ENCODE assay signal across 9 cellular contexts in the genomic region with DNA sequence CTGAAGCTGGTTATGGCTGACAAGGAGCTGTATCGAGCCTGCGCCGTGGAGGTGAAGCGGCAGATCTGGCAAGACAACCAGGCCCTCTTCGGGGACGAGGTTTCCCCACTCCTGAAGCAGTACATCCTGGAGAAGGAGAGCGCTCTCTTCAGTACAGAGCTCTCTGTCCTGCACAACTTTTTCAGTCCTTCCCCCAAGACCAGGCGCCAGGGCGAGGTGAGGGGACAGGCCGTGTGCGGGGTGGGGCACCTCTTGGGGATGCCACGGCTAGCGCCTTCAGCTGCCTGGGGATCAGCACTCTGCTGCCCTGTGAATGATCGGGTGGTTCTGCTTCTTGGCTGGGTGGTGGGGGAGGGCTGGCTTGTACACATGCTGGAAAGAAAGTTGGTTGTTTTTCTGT. TPM values are rescaled to one million over a fixed set of nuclear protein-coding genes. Genes with fewer than 3 reads are reported as not detected.
DNase-seq lines count a peak whose midpoint lies in the region; ATAC-seq and TF ChIP-seq lines count a peak whose summit lies in the region.
"Had no signal": no experiment of that assay in that cellular context is flagged by ENCODE, and none has a peak within 500 bp of the region (broad histone marks: within the 10 kb centered on the region; RNA-seq: fewer than 3 reads in every experiment).

No MANE protein-coding gene starts in this region.

- H3K4me1 Mint-ChIP-seq in CD4-positive, alpha-beta memory T cell, result peaks cover 2 to 29% (median 10%) of the 10 kb centered on the region in 4 donors
- H3K4me1 Mint-ChIP-seq in natural killer cell treated with Interleukin-12 subunit alpha and Interleukin-12 subunit beta and Interleukin-15 and Interleukin-18, amount 100 ng/mL, for 72 hours (ENCODE audit: low read depth in 2 of 2), result peaks cover 5 to 13% of the 10 kb centered on the region in 2 donors

- peaks cover 0 to 3% (median 0%) of the 10 kb centered on the region in 8 donors for H3K9me3 Mint-ChIP-seq in CD4-positive, alpha-beta memory T cell
- H3K9me3 Mint-ChIP-seq in natural killer cell treated with Interleukin-12 subunit alpha and Interleukin-12 subunit beta and Interleukin-15 and Interleukin-18, amount 100 ng/mL, for 72 hours, result no peaks in the 10 kb centered on the region

- H3K27ac ChIP-seq in CD4-positive, alpha-beta memory T cell (ENCODE audit: low read depth, low read length), result no peak overlapping the region
- H3K27ac ChIP-seq in prostate gland (no peak overlapping the region), WERI-Rb-1 (no peak overlapping the region)

- in situ Hi-C loops in astrocyte of the cerebellum (cut with HindIII; ENCODE audit: low sequenced_read_pairs), result no loop called here

- no peak for DNase-seq in CD4-positive, alpha-beta memory T cell
- DNase-seq in LNCaP clone FGC (ENCODE audit: low read depth) (no peak), astrocyte of the cerebellum (ENCODE audit: low read depth) (no peak), NCI-H1436 (lab: John Stamatoyannopoulos, UW) (no peak), prostate gland (ENCODE audit: low spot score) (no peak), NCI-H1417 treated with DMSO at 0.1 percent for 48 hours (lab: John Stamatoyannopoulos, UW) (no peak), WERI-Rb-1 (no peak)
- no peak for DNase-seq in natural killer cell treated with Interleukin-12 subunit alpha and Interleukin-12 subunit beta and Interleukin-15 and Interleukin-18, amount 100 ng/mL, for 72 hours (ENCODE audit: low spot score)
- DNase-seq: NCI-H187 treated with DMSO at 0.1 percent for 48 hours had no signal

- peaks cover 8% of the 10 kb centered on the region for H3K36me3 ChIP-seq in CD4-positive, alpha-beta memory T cell (ENCODE audit: insufficient read depth, low read length)
- no peaks in the 10 kb centered on the region for H3K36me3 ChIP-seq in prostate gland
- peaks cover 3% of the 10 kb centered on the region; the same call in 1 of the 2 replicates for H3K36me3 ChIP-seq in WERI-Rb-1

- TF ChIP-seq CTCF in LNCaP clone FGC (IDR thresholded peaks at IDR 0.05; ENCODE audit: control insufficient read depth, extremely low read depth, insufficient read depth) (no peak), astrocyte of the cerebellum (IDR thresholded peaks at IDR 0.05; ENCODE audit: low read depth, low read length, missing control alignments) (no peak), prostate gland (IDR thresholded peaks at IDR 0.05) (no peak), WERI-Rb-1 (IDR thresholded peaks at IDR 0.05; ENCODE audit: low read depth, low read length) (no peak)

- peaks cover 25% of the 10 kb centered on the region for H3K4me1 ChIP-seq in CD4-positive, alpha-beta memory T cell (ENCODE audit: insufficient read depth, low read length)
- peaks cover 12% of the 10 kb centered on the region for H3K4me1 ChIP-seq in prostate gland (replicated peaks)

- intact Hi-C loops in CD4-positive, alpha-beta memory T cell (cut with micrococcal nuclease), result no loop called here
- intact Hi-C loops in prostate gland (cut with DNase I), result no loop called here

- H3K9me3 ChIP-seq in CD4-positive, alpha-beta memory T cell (ENCODE audit: control insufficient read depth in 1 of 2, low read length in 2 of 2), result no peaks in the 10 kb centered on the region
- no peaks in the 10 kb centered on the region for H3K9me3 ChIP-seq in prostate gland
- no peaks in the 10 kb centered on the region for H3K9me3 ChIP-seq in WERI-Rb-1 (ENCODE audit: severe bottlenecking)

- H3K27ac Mint-ChIP-seq in CD4-positive, alpha-beta memory T cell, result peak overlapping the region in 3 of 7 donors; percentile 21 to 71 (median 70)
- no peak overlapping the region for H3K27ac Mint-ChIP-seq in natural killer cell treated with Interleukin-12 subunit alpha and Interleukin-12 subunit beta and Interleukin-15 and Interleukin-18, amount 100 ng/mL, for 72 hours

- peak overlapping the region; percentile 88 to 94 (median 92) for H3K4me3 Mint-ChIP-seq in CD4-positive, alpha-beta memory T cell
- peak overlapping the region; percentile 15 for H3K4me3 Mint-ChIP-seq in natural killer cell treated with Interleukin-12 subunit alpha and Interleukin-12 subunit beta and Interleukin-15 and Interleukin-18, amount 100 ng/mL, for 72 hours

- no peaks in the 10 kb centered on the region for H3K27me3 ChIP-seq in CD4-positive, alpha-beta memory T cell (ENCODE audit: insufficient read depth, low read length)
- no peaks in the 10 kb centered on the region for H3K27me3 ChIP-seq in prostate gland (replicated peaks; ENCODE audit: insufficient read depth)
- H3K27me3 ChIP-seq in WERI-Rb-1 (ENCODE audit: insufficient read depth, low read depth, severe bottlenecking), result no peaks in the 10 kb centered on the region

- no peak for TF ChIP-seq POLR2A in prostate gland (IDR thresholded peaks at IDR 0.05)

- no peak overlapping the region for H3K4me3 ChIP-seq in CD4-positive, alpha-beta memory T cell (ENCODE audit: low read length in 2 of 2)
- peak overlapping the region; percentile 98 for H3K4me3 ChIP-seq in LNCaP clone FGC (ENCODE audit: low read depth, low read length)
- peak overlapping the region; percentile 95 for H3K4me3 ChIP-seq in astrocyte of the cerebellum (ENCODE audit: low read depth, low read length)
- no peak overlapping the region for H3K4me3 ChIP-seq in prostate gland
- H3K4me3 ChIP-seq in WERI-Rb-1 (ENCODE audit: low read depth, low read length), result no peak overlapping the region

- WGBS in prostate gland, result 92% methylated on average over 14 of the region's 14 CpGs

- H3K27me3 Mint-ChIP-seq in CD4-positive, alpha-beta memory T cell, result no peaks in the 10 kb centered on the region
- no peaks in the 10 kb centered on the region for H3K27me3 Mint-ChIP-seq in natural killer cell treated with Interleukin-12 subunit alpha and Interleukin-12 subunit beta and Interleukin-15 and Interleukin-18, amount 100 ng/mL, for 72 hours

- peaks cover 7 to 9% of the 10 kb centered on the region in 2 donors for H3K36me3 Mint-ChIP-seq in CD4-positive, alpha-beta memory T cell
- H3K36me3 Mint-ChIP-seq in natural killer cell treated with Interleukin-12 subunit alpha and Interleukin-12 subunit beta and Interleukin-15 and Interleukin-18, amount 100 ng/mL, for 72 hours, result peaks cover 5% of the 10 kb centered on the region

- ATAC-seq in natural killer cell treated with Interleukin-12 subunit alpha and Interleukin-12 subunit beta and Interleukin-15 and Interleukin-18, amount 100 ng/mL, for 72 hours, result no peak

- POLR2A ChIA-PET in CD4-positive, alpha-beta memory T cell (lab: Charles Lee; ENCODE audit: partially characterized antibody), result interaction anchor here (1.0 to 10.6 kb wide), 9 partner anchors 16 to 449 kb away, joined by 3 to 260 read pairs (median 6); a partner anchor contains a TSS

- CTCF ChIA-PET in CD4-positive, alpha-beta memory T cell (lab: Charles Lee; ENCODE audit: partially characterized antibody), result interaction anchor here (0.9 to 2.5 kb wide), 3 partner anchors 16 to 45 kb away, joined by 3 to 14 read pairs (median 9); a partner anchor contains a TSS

RNA-seq across cellular contexts. Expression of a gene that starts 1.7 kb away (rescaled TPM):
- total RNA-seq in CD4-positive, alpha-beta memory T cell, result 10 to 100 TPM; 44.3 to 44.9 TPM
- 10 to 100 TPM; 28.3 to 28.7 TPM for polyA plus RNA-seq in CD4-positive, alpha-beta memory T cell
- 10 to 100 TPM; 58.8 to 90.3 TPM for total RNA-seq in natural killer cell treated with Interleukin-12 subunit alpha and Interleukin-12 subunit beta and Interleukin-15 and Interleukin-18, amount 100 ng/mL, for 72 hours
- 10 to 100 TPM; 44.9 to 82.1 TPM for total RNA-seq in prostate gland

RNA-seq across cellular contexts. Expression of a gene that starts 5.8 kb away (rescaled TPM):
- total RNA-seq in CD4-positive, alpha-beta memory T cell, result not detected
- not detected for polyA plus RNA-seq in CD4-positive, alpha-beta memory T cell
- total RNA-seq in natural killer cell treated with Interleukin-12 subunit alpha and Interleukin-12 subunit beta and Interleukin-15 and Interleukin-18, amount 100 ng/mL, for 72 hours, result not detected
- total RNA-seq in prostate gland, result 1 to 10 TPM in 1 of 2 donors, not detected in 1; 4.2 TPM

RNA-seq across cellular contexts. Expression of a gene that starts 15.8 kb away (rescaled TPM):
- 100 to 1,000 TPM in 1 of 2 experiments, 10 to 100 TPM in 1; 99.8 to 103 TPM for total RNA-seq in CD4-positive, alpha-beta memory T cell
- 10 to 100 TPM; 53.1 to 64.1 TPM for polyA plus RNA-seq in CD4-positive, alpha-beta memory T cell
- total RNA-seq in natural killer cell treated with Interleukin-12 subunit alpha and Interleukin-12 subunit beta and Interleukin-15 and Interleukin-18, amount 100 ng/mL, for 72 hours, result 100 to 1,000 TPM; 332 to 432 TPM
- total RNA-seq in prostate gland, result 100 to 1,000 TPM; 279 to 484 TPM

RNA-seq across cellular contexts. Expression of a gene that starts 20.7 kb away (rescaled TPM):
- 1 to 10 TPM; 2.1 TPM for total RNA-seq in CD4-positive, alpha-beta memory T cell
- under 1 TPM; 0.46 to 0.78 TPM for polyA plus RNA-seq in CD4-positive, alpha-beta memory T cell
- total RNA-seq in natural killer cell treated with Interleukin-12 subunit alpha and Interleukin-12 subunit beta and Interleukin-15 and Interleukin-18, amount 100 ng/mL, for 72 hours, result 10 to 100 TPM; 31.1 to 38.4 TPM
- total RNA-seq in prostate gland, result 1 to 10 TPM; 1.6 to 7.3 TPM

RNA-seq across cellular contexts. Expression of a gene that starts 26.1 kb away (rescaled TPM):
- not detected for total RNA-seq in CD4-positive, alpha-beta memory T cell
- not detected for polyA plus RNA-seq in CD4-positive, alpha-beta memory T cell
- total RNA-seq in natural killer cell treated with Interleukin-12 subunit alpha and Interleukin-12 subunit beta and Interleukin-15 and Interleukin-18, amount 100 ng/mL, for 72 hours, result not detected
- under 1 TPM in 1 of 2 donors, not detected in 1; 0.57 TPM for total RNA-seq in prostate gland

Comparison
In these comparisons a context has a peak if more than half of its experiments do, and no peak if none do; other contexts are left out.
1. H3K4me3 ChIP-seq: peak in LNCaP clone FGC (single experiment) and astrocyte of the cerebellum (single experiment); none in CD4-positive, alpha-beta memory T cell (0 of 2), prostate gland (0 of 2) and WERI-Rb-1 (single experiment).